22 cellular contexts compared by ENCODE assay signal in genomic region chr9:127118597-127119318, GRCh38. TPM values are rescaled to one million over a fixed set of nuclear protein-coding genes. Genes with fewer than 3 reads are reported as not detected.
DNase-seq lines count a peak whose midpoint lies in the region; ATAC-seq, FAIRE-seq and TF ChIP-seq lines count a peak whose summit lies in the region.
"Had no signal": no experiment of that assay in that cellular context is flagged by ENCODE, and none has a peak within 500 bp of the region (broad histone marks: within the 10 kb centered on the region; RNA-seq: fewer than 3 reads in every experiment).

No MANE protein-coding gene starts in this region.

- POLR2A ChIA-PET in H1 (lab: Charles Lee; ENCODE audit: partially characterized antibody): no interaction called here

- H3K4me1 ChIP-seq in H1 (replicated peaks in 1 of 4; ENCODE audit: control insufficient read depth in 3 of 4, insufficient read depth in 4 of 4, low read length in 3 of 4): peaks cover 8 to 17% (median 13%) of the 10 kb centered on the region in 4 experiments
- peaks cover 88% of the 10 kb centered on the region for H3K4me1 ChIP-seq in stomach smooth muscle (ENCODE audit: control insufficient read depth, insufficient read depth, low read length)

- no peak overlapping the region for H3K4me2 ChIP-seq in H1 (ENCODE audit: insufficient read depth in 1 of 2, low read depth in 2 of 2, low read length in 2 of 2)
- H3K4me2 ChIP-seq: hepatocyte, SK-N-SH had no signal

- H3K4ac ChIP-seq in H1 (replicated peaks; ENCODE audit: insufficient read length, low read depth, low read length): no peak overlapping the region

- no peak overlapping the region; a peak in 2 of 7 replicates for H3K9ac ChIP-seq in H1 (replicated peaks in 1 of 4; ENCODE audit: extremely low read depth in 1 of 4, low read depth in 3 of 4, low read length in 3 of 4)
- no peak overlapping the region for H3K9ac ChIP-seq in stomach smooth muscle (ENCODE audit: low read length in 2 of 2)
- H3K9ac ChIP-seq: SK-N-SH had no signal

- H4K5ac ChIP-seq in H1 (ENCODE audit: insufficient read length, low read depth, low read length): no peak overlapping the region

- peaks cover 2% of the 10 kb centered on the region; the same call in 1 of the 2 replicates for H3K79me1 ChIP-seq in H1 (ENCODE audit: low read depth, low read length)

- ATAC-seq in HG02884 (IDR thresholded peaks at IDR 0.05; ENCODE audit: unreplicated experiment) (no peak), HG02678 (IDR thresholded peaks at IDR 0.05; ENCODE audit: unreplicated experiment) (no peak)
- ATAC-seq: activated T-helper 17 cell treated with anti-CD3 and anti-CD28 coated beads, Interleukin-2, amount 50 U/mL, for 72 hours; esophagus mucosa; HepG2; pancreas; PC-3 had no signal

- no peak overlapping the region for H4K8ac ChIP-seq in H1 (ENCODE audit: extremely low read depth, insufficient read depth, low read length)

- H3K9me3 ChIP-seq in H1 (ENCODE audit: insufficient read depth in 2 of 2, low read depth in 1 of 2, low read length in 1 of 2): no peaks in the 10 kb centered on the region
- no peaks in the 10 kb centered on the region for H3K9me3 ChIP-seq in stomach smooth muscle (ENCODE audit: control insufficient read depth in 2 of 2, low read length in 2 of 2)
- H3K9me3 ChIP-seq: pancreas, SK-N-SH had no signal

- H2BK5ac ChIP-seq in H1 (ENCODE audit: low read depth, low read length): 0 out of 2 replicates have a peak overlapping the region, but pooled peaks have one; percentile 12

- H2BK120ac ChIP-seq in H1 (replicated peaks; ENCODE audit: low read depth, low read length): no peak overlapping the region

- no peak overlapping the region for H2AFZ ChIP-seq in H1 (ENCODE audit: low read length)
- H2AFZ ChIP-seq: hepatocyte had no signal

- no peak for TF ChIP-seq EP300 in H1 (IDR thresholded peaks at IDR 0.05; ENCODE audit: borderline replicate concordance in 1 of 2, low read depth in 2 of 2, low read length in 2 of 2)

- no peak overlapping the region for H2BK20ac ChIP-seq in H1 (ENCODE audit: low read length)

- H3K79me2 ChIP-seq in H1 (ENCODE audit: control insufficient read depth in 1 of 2, insufficient read depth in 2 of 2, low read length in 2 of 2): peaks cover 0 to 4% of the 10 kb centered on the region in 2 experiments; a peak in 1 of 4 replicates

- H3K23me2 ChIP-seq in H1 (ENCODE audit: low read depth, low read length): peaks cover 13% of the 10 kb centered on the region

- 94% methylated on average over 8 of the region's 8 CpGs; no CpG with 5 or more reads in 1 of the 2 experiments for WGBS in H1 (ENCODE audit: extremely low coverage in 1 of 2, insufficient coverage in 1 of 2, insufficient read length in 1 of 2, insufficient replicate concordance in 2 of 2, low coverage in 1 of 2, low lambda C conversion rate in 2 of 2, missing lambda C conversion rate in 1 of 2), 2 experiments

- no peak overlapping the region for H2AK5ac ChIP-seq in H1 (ENCODE audit: low read depth, low read length)

- H2BK15ac ChIP-seq in H1 (ENCODE audit: low read length): no peak overlapping the region

- no peak overlapping the region for H3K23ac ChIP-seq in H1 (ENCODE audit: insufficient read length)

- DNase-seq in DMS 273 (lab: John Stamatoyannopoulos, UW; ENCODE audit: unreplicated experiment) (peak; percentile 49), DMS 273 treated with DMSO at 0.1 percent for 48 hours (lab: John Stamatoyannopoulos, UW) (no peak), H1 (ENCODE audit: low read depth in 1 of 2, low spot score in 2 of 2) (no peak), ecto neural progenitor cell (ENCODE audit: low spot score) (no peak)
- DNase-seq in Jurkat, Clone E6-1 (ENCODE audit: low read depth, low spot score): peak; percentile 39
- DNase-seq: activated CD8-positive, alpha-beta memory T cell treated with anti-CD3 and anti-CD28 coated beads for 24 hours; cortex of kidney; EL; midbrain; NCI-H1105 treated with DMSO at 0.1 percent for 48 hours; NCI-H2227 treated with DMSO at 0.1 percent for 48 hours; pancreas; PC-3; SK-N-SH had no signal

- H3K27ac ChIP-seq in H1 (ENCODE audit: low read depth, low read length): no peak overlapping the region
- peak overlapping the region; percentile 41 for H3K27ac ChIP-seq in stomach smooth muscle (ENCODE audit: low read length)
- H3K27ac ChIP-seq: 22Rv1, hepatocyte, pancreas had no signal

- H3K36me3 ChIP-seq in H1 (ENCODE audit: control insufficient read depth in 2 of 4, insufficient read depth in 4 of 4, low read length in 3 of 4) (no peaks in the 10 kb centered on the region; a peak in 1 of 8 replicates), stomach smooth muscle (ENCODE audit: control insufficient read depth in 2 of 2, insufficient read depth in 2 of 2, low read length in 2 of 2) (peaks cover 6 to 14% of the 10 kb centered on the region in 2 donors)
- H3K36me3 ChIP-seq: pancreas had no signal

- CTCF ChIA-PET in H1 (lab: Charles Lee; ENCODE audit: partially characterized antibody): interaction anchor here (0.6 to 1.1 kb wide), 3 partner anchors 10 to 94 kb away, joined by 3 read pairs; no protein-coding TSS in a partner anchor

- no peak overlapping the region for H3K18ac ChIP-seq in H1 (ENCODE audit: extremely low read depth, low read length)

- no peak for TF ChIP-seq POLR2A in H1 (IDR thresholded peaks at IDR 0.05; ENCODE audit: control extremely low read depth in 1 of 2, low read depth in 2 of 2, low read length in 2 of 2)

- no peak for TF ChIP-seq CTCF in H1 (IDR thresholded peaks at IDR 0.05; ENCODE audit: control extremely low read depth in 1 of 3, insufficient read depth in 1 of 3, low read depth in 1 of 3, low read length in 3 of 3)

- no peak for TF ChIP-seq RAD21 in H1 (IDR thresholded peaks at IDR 0.05 in 1 of 2, conservative IDR thresholded peaks at IDR 0.05 in 1 of 2; ENCODE audit: low read depth in 2 of 2, low read length in 2 of 2)

- no peak overlapping the region for H3K14ac ChIP-seq in H1 (ENCODE audit: insufficient read length)

- H3K4me3 ChIP-seq in Jurkat, Clone E6-1 (ENCODE audit: low read length): no peak overlapping the region
- H3K4me3 ChIP-seq in H1 (ENCODE audit: extremely low read depth in 1 of 4, insufficient read depth in 2 of 4, low read depth in 3 of 4, low read length in 4 of 4) (no peak overlapping the region), stomach smooth muscle (ENCODE audit: low read length in 2 of 2) (peak overlapping the region; percentile 44 to 50)
- H3K4me3 ChIP-seq: hepatocyte, pancreas had no signal

- H3K56ac ChIP-seq in H1 (replicated peaks; ENCODE audit: insufficient read length, low read depth, low read length): no peak overlapping the region

- no peak overlapping the region for H4K91ac ChIP-seq in H1 (replicated peaks; ENCODE audit: insufficient read length, low read length)

- H2BK12ac ChIP-seq in H1 (ENCODE audit: low read depth, low read length): no peak overlapping the region

- peaks cover 2 to 10% of the 10 kb centered on the region in 2 experiments for H4K20me1 ChIP-seq in H1 (replicated peaks in 1 of 2; ENCODE audit: control insufficient read depth in 1 of 2, insufficient read depth in 2 of 2, low read length in 2 of 2)

- H3K27me3 ChIP-seq in H1 (replicated peaks in 1 of 4; ENCODE audit: control insufficient read depth in 3 of 4, extremely low read depth in 1 of 4, insufficient read depth in 3 of 4, low read length in 3 of 4): no peaks in the 10 kb centered on the region; a peak in 2 of 7 replicates
- H3K27me3 ChIP-seq in stomach smooth muscle (ENCODE audit: control insufficient read depth in 1 of 2, insufficient read depth in 2 of 2, low read length in 2 of 2): no peaks in the 10 kb centered on the region
- H3K27me3 ChIP-seq: hepatocyte, pancreas had no signal

- no peak for FAIRE-seq in H1 (lab: Jason Lieb, UNC)
- FAIRE-seq: HepG2, pancreas had no signal

TF ChIP-seq in H1, 55 proteins besides CTCF, POLR2A, EP300 and RAD21:
- TF ChIP-seq NRF1 (IDR thresholded peaks at IDR 0.05; ENCODE audit: low read depth, low read length): no peak
- TF ChIP-seq CREB1 (IDR thresholded peaks at IDR 0.05): no peak
- no peak for TF ChIP-seq SP4 (IDR thresholded peaks at IDR 0.05; ENCODE audit: low read length)
- TF ChIP-seq HDAC6 (IDR thresholded peaks at IDR 0.05; ENCODE audit: low read depth, low read length): no peak
- TF ChIP-seq ASH2L (IDR thresholded peaks at IDR 0.05; ENCODE audit: low read length): no peak
- no peak for TF ChIP-seq MAX (IDR thresholded peaks at IDR 0.05)
- no peak for TF ChIP-seq BACH1 (IDR thresholded peaks at IDR 0.05; ENCODE audit: low read length)

RNA-seq across cellular contexts. Expression of gene ANGPTL2, which starts 3.7 kb away (rescaled TPM):
- 1.1 TPM for polyA plus RNA-seq in Jurkat, Clone E6-1 (2012; ENCODE audit: insufficient read depth, insufficient read length)
- total RNA-seq in H1 (2021; fragmentation: NEBNext Ultra II Directional; extraction: Animal tissue kit (Norgen Biotek cat#: 25700)): 10.6 and 10.7 TPM in 2 replicates
- 5.9 and 9.0 TPM in 2 replicates for polyA plus RNA-seq in H1 (2011; rRNA removed)
- polyA plus RNA-seq in H1 (2011; cell fraction: cytosol; rRNA removed): 6.6 TPM
- polyA plus RNA-seq in H1 (2011; cell fraction: nucleus; rRNA removed): 9.4 TPM
- polyA plus RNA-seq in H1 (2012, experiment 1 of 2): 8.3 to 10.8 TPM (median 9.8 TPM) in 4 replicates
- 8.0 TPM for polyA plus RNA-seq in H1 (2012, experiment 2 of 2)
- polyA plus RNA-seq in H1 (2013, experiment 1 of 2): 13.4 TPM
- 17.1 TPM for polyA plus RNA-seq in H1 (2013, experiment 2 of 2)
- 6.5 and 10.3 TPM in 2 replicates for polyA minus RNA-seq in H1 (2011; rRNA and poly(A)+ RNA removed)
- polyA minus RNA-seq in H1 (2011; cell fraction: cytosol; rRNA and poly(A)+ RNA removed): 10.8 TPM
- 3.5 TPM for polyA minus RNA-seq in H1 (2011; cell fraction: nucleus; rRNA and poly(A)+ RNA removed)
- total RNA-seq: activated T-helper 17 cell treated with anti-CD3 and anti-CD28 coated beads, Interleukin-2, amount 50 U/mL, for 72 hours had no signal

Comparison
In these comparisons a context has a peak if more than half of its experiments do, and no peak if none do; other contexts are left out.
1. DNase-seq: peak in DMS 273 (single experiment) and Jurkat, Clone E6-1 (single experiment); none in DMS 273 treated with DMSO at 0.1 percent for 48 hours (single experiment), H1 (0 of 2) and ecto neural progenitor cell (single experiment).
2. H3K4me3 ChIP-seq: peak in stomach smooth muscle (2 of 2); none in Jurkat, Clone E6-1 (single experiment) and H1 (0 of 4).